10 cellular contexts compared by ENCODE assay signal in genomic region chr12:8088574-8088973, GRCh38. TPM values are rescaled to one million over a fixed set of nuclear protein-coding genes. Genes with fewer than 3 reads are reported as not detected.
A peak's percentile ranks its signal among the peaks of the same experiment; 100 is the strongest.
DNase-seq lines count a peak whose midpoint lies in the region; ATAC-seq, FAIRE-seq and TF ChIP-seq lines count a peak whose summit lies in the region.
"Had no signal": no experiment of that assay in that cellular context is flagged by ENCODE, and none has a peak within 500 bp of the region (broad histone marks: within the 10 kb centered on the region; RNA-seq: fewer than 3 reads in every experiment).

No MANE protein-coding gene starts in this region.

- POLR2A ChIA-PET in WTC11 (lab: Charles Lee) = no interaction called here

- FAIRE-seq in GM12891 (lab: Jason Lieb, UNC) = peak; percentile 86

- H3K4me1 Mint-ChIP-seq in memory B cell = peaks cover 27% of the 10 kb centered on the region
- H3K4me1 Mint-ChIP-seq in WTC11 = 0 out of 2 replicates have a peak, but pooled peaks cover 4% of the 10 kb centered on the region

- H3K27me3 Mint-ChIP-seq in memory B cell = no peaks in the 10 kb centered on the region
- no peaks in the 10 kb centered on the region for H3K27me3 Mint-ChIP-seq in WTC11 (ENCODE audit: low read depth)

- TF ChIP-seq POLR2A in GM12891 (IDR thresholded peaks at IDR 0.05; ENCODE audit: low read depth, low read length) = no peak

- H3K9me3 Mint-ChIP-seq in memory B cell (no peaks in the 10 kb centered on the region), WTC11 (no peaks in the 10 kb centered on the region)

- H3K27ac Mint-ChIP-seq in memory B cell (peak overlapping the region; percentile 86), WTC11 (no peak overlapping the region)

- CTCF ChIA-PET in WTC11 (lab: Charles Lee) = no interaction called here

- DNase-seq in GM12891 (ENCODE audit: insufficient read length, low spot score) = peak; percentile 30
- peak; percentile 31 for DNase-seq in T-helper 9 cell
- DNase-seq in memory B cell (ENCODE audit: low spot score in 2 of 2) = no peak
- no peak for DNase-seq in omental fat pad (ENCODE audit: low spot score)
- no peak for DNase-seq in SKM-1 (lab: John Stamatoyannopoulos, UW; ENCODE audit: unreplicated experiment)
- no peak for DNase-seq in NCI-H2171 (lab: John Stamatoyannopoulos, UW)
- no peak for DNase-seq in WTC11 (ENCODE audit: low spot score)
- DNase-seq: activated CD4-positive, CD25-positive, alpha-beta regulatory T cell had no signal

- H3K36me3 Mint-ChIP-seq in memory B cell (peaks cover 37% of the 10 kb centered on the region), WTC11 (peaks cover 30% of the 10 kb centered on the region)

- ATAC-seq in HG02588 (IDR thresholded peaks at IDR 0.05; ENCODE audit: unreplicated experiment) (peak; percentile 53), memory B cell (ENCODE audit: low read depth) (peak; percentile 98), omental fat pad (ENCODE audit: low FRiP score) (no peak), WTC11 (no peak)

- TF ChIP-seq CTCF in omental fat pad (IDR thresholded peaks at IDR 0.05) (no peak), WTC11 (IDR thresholded peaks at IDR 0.05) (no peak)

- H3K4me3 Mint-ChIP-seq in memory B cell (peak overlapping the region; percentile 72), WTC11 (no peak overlapping the region)

TF ChIP-seq in GM12891, 5 proteins besides CTCF, POLR2A, EP300 and RAD21:
- 0 out of 2 replicates have a peak, but pooled peaks have one; percentile 18 for TF ChIP-seq SPI1 (IDR thresholded peaks at IDR 0.05; ENCODE audit: low read depth, low read length)
- no peak for TF ChIP-seq POU2F2 (IDR thresholded peaks at IDR 0.05; ENCODE audit: low read depth, low read length)
- no peak for TF ChIP-seq TAF1 (IDR thresholded peaks at IDR 0.05; ENCODE audit: low read depth, low read length)
- no peak for TF ChIP-seq PAX5 (IDR thresholded peaks at IDR 0.05; ENCODE audit: insufficient read depth, low read length, severe bottlenecking)
- TF ChIP-seq POLR2AphosphoS5 (IDR thresholded peaks at IDR 0.05; ENCODE audit: low read depth, low read length) = no peak
TF ChIP-seq in GM12891: peak in this region for 1.

TF ChIP-seq in WTC11, 78 proteins besides CTCF, POLR2A, EP300 and RAD21:
- TF ChIP-seq FOXJ3 (CRISPR knock-in tag; IDR thresholded peaks at IDR 0.05; ENCODE audit: borderline replicate concordance) = no peak
- TF ChIP-seq, protein P1, sequence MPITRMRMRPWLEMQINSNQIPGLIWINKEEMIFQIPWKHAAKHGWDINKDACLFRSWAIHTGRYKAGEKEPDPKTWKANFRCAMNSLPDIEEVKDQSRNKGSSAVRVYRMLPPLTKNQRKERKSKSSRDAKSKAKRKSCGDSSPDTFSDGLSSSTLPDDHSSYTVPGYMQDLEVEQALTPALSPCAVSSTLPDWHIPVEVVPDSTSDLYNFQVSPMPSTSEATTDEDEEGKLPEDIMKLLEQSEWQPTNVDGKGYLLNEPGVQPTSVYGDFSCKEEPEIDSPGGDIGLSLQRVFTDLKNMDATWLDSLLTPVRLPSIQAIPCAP (CRISPR knock-in tag; IDR thresholded peaks at IDR 0.05) = no peak
- no peak for TF ChIP-seq PRRX2 (CRISPR knock-in tag; IDR thresholded peaks at IDR 0.05)
- no peak for TF ChIP-seq CBFB (CRISPR knock-in tag; IDR thresholded peaks at IDR 0.05; ENCODE audit: low read depth)
- TF ChIP-seq ZMAT4 (CRISPR knock-in tag; IDR thresholded peaks at IDR 0.05) = no peak
- TF ChIP-seq, protein P2, sequence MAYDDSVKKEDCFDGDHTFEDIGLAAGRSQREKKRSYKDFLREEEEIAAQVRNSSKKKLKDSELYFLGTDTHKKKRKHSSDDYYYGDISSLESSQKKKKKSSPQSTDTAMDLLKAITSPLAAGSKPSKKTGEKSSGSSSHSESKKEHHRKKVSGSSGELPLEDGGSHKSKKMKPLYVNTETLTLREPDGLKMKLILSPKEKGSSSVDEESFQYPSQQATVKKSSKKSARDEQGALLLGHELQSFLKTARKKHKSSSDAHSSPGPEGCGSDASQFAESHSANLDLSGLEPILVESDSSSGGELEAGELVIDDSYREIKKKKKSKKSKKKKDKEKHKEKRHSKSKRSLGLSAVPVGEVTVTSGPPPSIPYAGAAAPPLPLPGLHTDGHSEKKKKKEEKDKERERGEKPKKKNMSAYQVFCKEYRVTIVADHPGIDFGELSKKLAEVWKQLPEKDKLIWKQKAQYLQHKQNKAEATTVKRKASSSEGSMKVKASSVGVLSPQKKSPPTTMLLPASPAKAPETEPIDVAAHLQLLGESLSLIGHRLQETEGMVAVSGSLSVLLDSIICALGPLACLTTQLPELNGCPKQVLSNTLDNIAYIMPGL (CRISPR knock-in tag; IDR thresholded peaks at IDR 0.05) = no peak
- TF ChIP-seq NR3C1 (CRISPR knock-in tag; conservative IDR thresholded peaks at IDR 0.05; ENCODE audit: low read depth) = no peak
- no peak for TF ChIP-seq ZNF138 (CRISPR knock-in tag; conservative IDR thresholded peaks at IDR 0.05)

RNA-seq across cellular contexts. Expression of gene NECAP1, which starts 6.5 kb away (rescaled TPM):
- polyA plus RNA-seq in GM12891 (2012; ENCODE audit: low read depth, missing spikeins) = 15.6 TPM
- total RNA-seq in omental fat pad = 10 to 100 TPM; 30.1 to 45.3 (median 33.1) TPM
- total RNA-seq in WTC11 (2021) = 23.6 to 26.4 TPM (median 23.7 TPM) in 3 replicates

RNA-seq across cellular contexts. Expression of gene C3AR1, which starts 22.4 kb away (rescaled TPM):
- polyA plus RNA-seq in GM12891 (2012; ENCODE audit: low read depth, missing spikeins) = 0.26 TPM
- total RNA-seq in omental fat pad = 10 to 100 TPM; 15.6 to 43.0 (median 30.3) TPM
- total RNA-seq in WTC11 (2021) = 0.09 TPM in 2 of 3 replicates, not detected in the other
- polyA plus RNA-seq: neural cell had no signal

RNA-seq across cellular contexts. Expression of gene CLEC4A, which starts 34.8 kb away (rescaled TPM):
- polyA plus RNA-seq in GM12891 (2012; ENCODE audit: low read depth, missing spikeins) = 5.3 TPM
- total RNA-seq in omental fat pad = 10 to 100 TPM in 1 of 4 donors, 1 to 10 TPM in 2, under 1 TPM in 1; 0.46 to 21.4 (median 4.9) TPM
- 0.44 to 0.62 TPM in 2 of 3 replicates, not detected in the other for total RNA-seq in WTC11 (2021)

RNA-seq across cellular contexts. Expression of gene FOXJ2, which starts 56.1 kb away (rescaled TPM):
- 3.7 TPM for polyA plus RNA-seq in GM12891 (2012; ENCODE audit: low read depth, missing spikeins)
- total RNA-seq in omental fat pad (10 to 100 TPM in 3 of 4 donors, 1 to 10 TPM in 1; 9.2 to 17.2 (median 13.0) TPM), WTC11 (2021) (10.3 to 12.7 TPM (median 10.4 TPM) in 3 replicates)

Comparison
In these comparisons a context has a peak if more than half of its experiments do, and no peak if none do; other contexts are left out.
1. DNase-seq: peak in GM12891 (single experiment) and T-helper 9 cell (single experiment); none in memory B cell (0 of 2), omental fat pad (single experiment), SKM-1 (single experiment), NCI-H2171 (single experiment) and WTC11 (single experiment).
2. ATAC-seq: peak in HG02588 (single experiment) and memory B cell (single experiment); none in omental fat pad (single experiment) and WTC11 (single experiment).
3. RNA of gene C3AR1, which starts 22.4 kb away (total RNA-seq): 15.6 to 43.0 TPM in omental fat pad; 0.09 TPM in WTC11; every median in the first group is over 10 times any median in the second.